ENCODE assay signal across 2 cellular contexts in the genomic region with DNA sequence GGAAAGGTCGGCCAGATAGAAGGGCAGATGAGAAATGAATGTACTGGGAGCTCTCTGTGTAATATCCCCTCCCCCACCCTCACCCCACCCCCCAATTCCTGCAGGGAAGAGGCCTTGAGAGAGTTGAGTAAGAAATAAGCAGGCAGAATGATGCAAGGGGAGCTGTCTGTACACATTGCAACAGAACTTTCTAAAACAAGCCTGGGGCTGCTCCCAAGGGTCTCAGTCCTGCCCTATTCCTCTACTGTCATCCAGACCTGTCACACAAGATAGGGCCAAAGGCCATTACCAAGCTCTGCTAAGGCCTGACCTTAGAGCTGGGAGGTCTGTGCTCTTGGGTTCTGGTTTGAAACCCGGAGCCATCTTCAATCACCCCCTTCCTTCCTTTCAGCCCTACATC.
TF ChIP-seq lines count a peak whose summit lies in the region.

No MANE protein-coding gene starts in this region.

TF ChIP-seq in WTC11, 78 proteins besides CTCF, POLR2A, EP300 and RAD21:
- TF ChIP-seq, protein P1, sequence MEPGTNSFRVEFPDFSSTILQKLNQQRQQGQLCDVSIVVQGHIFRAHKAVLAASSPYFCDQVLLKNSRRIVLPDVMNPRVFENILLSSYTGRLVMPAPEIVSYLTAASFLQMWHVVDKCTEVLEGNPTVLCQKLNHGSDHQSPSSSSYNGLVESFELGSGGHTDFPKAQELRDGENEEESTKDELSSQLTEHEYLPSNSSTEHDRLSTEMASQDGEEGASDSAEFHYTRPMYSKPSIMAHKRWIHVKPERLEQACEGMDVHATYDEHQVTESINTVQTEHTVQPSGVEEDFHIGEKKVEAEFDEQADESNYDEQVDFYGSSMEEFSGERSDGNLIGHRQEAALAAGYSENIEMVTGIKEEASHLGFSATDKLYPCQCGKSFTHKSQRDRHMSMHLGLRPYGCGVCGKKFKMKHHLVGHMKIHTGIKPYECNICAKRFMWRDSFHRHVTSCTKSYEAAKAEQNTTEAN (CRISPR knock-in tag; IDR thresholded peaks at IDR 0.05): no peak
- peak; percentile 98 for TF ChIP-seq GABPB1 (CRISPR knock-in tag; IDR thresholded peaks at IDR 0.05)
TF ChIP-seq in WTC11: peak in this region for 1.

TF ChIP-seq in HepG2, 621 proteins besides CTCF, POLR2A, EP300 and RAD21 (continues in another document):
- TF ChIP-seq ZSCAN25 (CRISPR knock-in tag; IDR thresholded peaks at IDR 0.05) (peak; percentile 95), ZNF567 (CRISPR knock-in tag; IDR thresholded peaks at IDR 0.05; ENCODE audit: borderline replicate concordance) (no peak), ZNF441 (CRISPR knock-in tag; IDR thresholded peaks at IDR 0.05; ENCODE audit: borderline replicate concordance) (no peak), ZNF337 (CRISPR knock-in tag; IDR thresholded peaks at IDR 0.05; ENCODE audit: borderline replicate concordance, low read depth) (no peak), MYC (CRISPR knock-in tag; IDR thresholded peaks at IDR 0.05; ENCODE audit: borderline replicate concordance) (no peak), ZBTB38 (CRISPR knock-in tag; IDR thresholded peaks at IDR 0.05) (no peak), NFE2L2 (IDR thresholded peaks at IDR 0.05; ENCODE audit: low read length) (no peak), NR3C1 (CRISPR knock-in tag; IDR thresholded peaks at IDR 0.05) (no peak), KDM3A (CRISPR knock-in tag; IDR thresholded peaks at IDR 0.05; ENCODE audit: low read depth) (peak; percentile 75; the same call in 1 of the 2 replicates), MTA3 (CRISPR knock-in tag; IDR thresholded peaks at IDR 0.05) (no peak), SALL2 (CRISPR knock-in tag; IDR thresholded peaks at IDR 0.05) (peak; percentile 76; the same call in 1 of the 2 replicates), ZBTB21 (CRISPR knock-in tag; IDR thresholded peaks at IDR 0.05) (no peak), HNF4A (CRISPR knock-in tag; IDR thresholded peaks at IDR 0.05) (peak; percentile 83), ZFP1 (CRISPR knock-in tag; IDR thresholded peaks at IDR 0.05) (0 out of 2 replicates have a peak, but pooled peaks have one; percentile 40), ZFP36L2 (CRISPR knock-in tag; IDR thresholded peaks at IDR 0.05) (no peak), TBX2 (CRISPR knock-in tag; IDR thresholded peaks at IDR 0.05; ENCODE audit: borderline replicate concordance) (no peak; the same call in 1 of the 2 replicates), LCORL (IDR thresholded peaks at IDR 0.05) (no peak), LCORL (CRISPR knock-in tag; IDR thresholded peaks at IDR 0.05) (peak; percentile 53; the same call in 1 of the 2 replicates), TOE1 (CRISPR knock-in tag; IDR thresholded peaks at IDR 0.05) (no peak), ZNF652 (CRISPR knock-in tag; IDR thresholded peaks at IDR 0.05; ENCODE audit: borderline replicate concordance, low read depth) (no peak), SPEN (CRISPR knock-in tag; IDR thresholded peaks at IDR 0.05; ENCODE audit: low read depth) (peak; percentile 52; the same call in 1 of the 2 replicates), ZSCAN22 (CRISPR knock-in tag; IDR thresholded peaks at IDR 0.05) (no peak), SMARCC2 (IDR thresholded peaks at IDR 0.05) (no peak), PITX1 (CRISPR knock-in tag; IDR thresholded peaks at IDR 0.05) (0 out of 2 replicates have a peak, but pooled peaks have one; percentile 48), ZNF224 (CRISPR knock-in tag; IDR thresholded peaks at IDR 0.05) (no peak)
- TF ChIP-seq, protein P2, sequence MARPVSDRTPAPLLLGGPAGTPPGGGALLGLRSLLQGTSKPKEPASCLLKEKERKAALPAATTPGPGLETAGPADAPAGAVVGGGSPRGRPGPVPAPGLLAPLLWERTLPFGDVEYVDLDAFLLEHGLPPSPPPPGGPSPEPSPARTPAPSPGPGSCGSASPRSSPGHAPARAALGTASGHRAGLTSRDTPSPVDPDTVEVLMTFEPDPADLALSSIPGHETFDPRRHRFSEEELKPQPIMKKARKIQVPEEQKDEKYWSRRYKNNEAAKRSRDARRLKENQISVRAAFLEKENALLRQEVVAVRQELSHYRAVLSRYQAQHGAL (CRISPR knock-in tag; IDR thresholded peaks at IDR 0.05; ENCODE audit: not compliant biosample characterization): no peak
- TF ChIP-seq, protein P3, sequence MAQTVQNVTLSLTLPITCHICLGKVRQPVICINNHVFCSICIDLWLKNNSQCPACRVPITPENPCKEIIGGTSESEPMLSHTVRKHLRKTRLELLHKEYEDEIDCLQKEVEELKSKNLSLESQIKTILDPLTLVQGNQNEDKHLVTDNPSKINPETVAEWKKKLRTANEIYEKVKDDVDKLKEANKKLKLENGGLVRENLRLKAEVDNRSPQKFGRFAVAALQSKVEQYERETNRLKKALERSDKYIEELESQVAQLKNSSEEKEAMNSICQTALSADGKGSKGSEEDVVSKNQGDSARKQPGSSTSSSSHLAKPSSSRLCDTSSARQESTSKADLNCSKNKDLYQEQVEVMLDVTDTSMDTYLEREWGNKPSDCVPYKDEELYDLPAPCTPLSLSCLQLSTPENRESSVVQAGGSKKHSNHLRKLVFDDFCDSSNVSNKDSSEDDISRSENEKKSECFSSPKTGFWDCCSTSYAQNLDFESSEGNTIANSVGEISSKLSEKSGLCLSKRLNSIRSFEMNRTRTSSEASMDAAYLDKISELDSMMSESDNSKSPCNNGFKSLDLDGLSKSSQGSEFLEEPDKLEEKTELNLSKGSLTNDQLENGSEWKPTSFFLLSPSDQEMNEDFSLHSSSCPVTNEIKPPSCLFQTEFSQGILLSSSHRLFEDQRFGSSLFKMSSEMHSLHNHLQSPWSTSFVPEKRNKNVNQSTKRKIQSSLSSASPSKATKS (CRISPR knock-in tag; IDR thresholded peaks at IDR 0.05): no peak
- TF ChIP-seq, protein P4, sequence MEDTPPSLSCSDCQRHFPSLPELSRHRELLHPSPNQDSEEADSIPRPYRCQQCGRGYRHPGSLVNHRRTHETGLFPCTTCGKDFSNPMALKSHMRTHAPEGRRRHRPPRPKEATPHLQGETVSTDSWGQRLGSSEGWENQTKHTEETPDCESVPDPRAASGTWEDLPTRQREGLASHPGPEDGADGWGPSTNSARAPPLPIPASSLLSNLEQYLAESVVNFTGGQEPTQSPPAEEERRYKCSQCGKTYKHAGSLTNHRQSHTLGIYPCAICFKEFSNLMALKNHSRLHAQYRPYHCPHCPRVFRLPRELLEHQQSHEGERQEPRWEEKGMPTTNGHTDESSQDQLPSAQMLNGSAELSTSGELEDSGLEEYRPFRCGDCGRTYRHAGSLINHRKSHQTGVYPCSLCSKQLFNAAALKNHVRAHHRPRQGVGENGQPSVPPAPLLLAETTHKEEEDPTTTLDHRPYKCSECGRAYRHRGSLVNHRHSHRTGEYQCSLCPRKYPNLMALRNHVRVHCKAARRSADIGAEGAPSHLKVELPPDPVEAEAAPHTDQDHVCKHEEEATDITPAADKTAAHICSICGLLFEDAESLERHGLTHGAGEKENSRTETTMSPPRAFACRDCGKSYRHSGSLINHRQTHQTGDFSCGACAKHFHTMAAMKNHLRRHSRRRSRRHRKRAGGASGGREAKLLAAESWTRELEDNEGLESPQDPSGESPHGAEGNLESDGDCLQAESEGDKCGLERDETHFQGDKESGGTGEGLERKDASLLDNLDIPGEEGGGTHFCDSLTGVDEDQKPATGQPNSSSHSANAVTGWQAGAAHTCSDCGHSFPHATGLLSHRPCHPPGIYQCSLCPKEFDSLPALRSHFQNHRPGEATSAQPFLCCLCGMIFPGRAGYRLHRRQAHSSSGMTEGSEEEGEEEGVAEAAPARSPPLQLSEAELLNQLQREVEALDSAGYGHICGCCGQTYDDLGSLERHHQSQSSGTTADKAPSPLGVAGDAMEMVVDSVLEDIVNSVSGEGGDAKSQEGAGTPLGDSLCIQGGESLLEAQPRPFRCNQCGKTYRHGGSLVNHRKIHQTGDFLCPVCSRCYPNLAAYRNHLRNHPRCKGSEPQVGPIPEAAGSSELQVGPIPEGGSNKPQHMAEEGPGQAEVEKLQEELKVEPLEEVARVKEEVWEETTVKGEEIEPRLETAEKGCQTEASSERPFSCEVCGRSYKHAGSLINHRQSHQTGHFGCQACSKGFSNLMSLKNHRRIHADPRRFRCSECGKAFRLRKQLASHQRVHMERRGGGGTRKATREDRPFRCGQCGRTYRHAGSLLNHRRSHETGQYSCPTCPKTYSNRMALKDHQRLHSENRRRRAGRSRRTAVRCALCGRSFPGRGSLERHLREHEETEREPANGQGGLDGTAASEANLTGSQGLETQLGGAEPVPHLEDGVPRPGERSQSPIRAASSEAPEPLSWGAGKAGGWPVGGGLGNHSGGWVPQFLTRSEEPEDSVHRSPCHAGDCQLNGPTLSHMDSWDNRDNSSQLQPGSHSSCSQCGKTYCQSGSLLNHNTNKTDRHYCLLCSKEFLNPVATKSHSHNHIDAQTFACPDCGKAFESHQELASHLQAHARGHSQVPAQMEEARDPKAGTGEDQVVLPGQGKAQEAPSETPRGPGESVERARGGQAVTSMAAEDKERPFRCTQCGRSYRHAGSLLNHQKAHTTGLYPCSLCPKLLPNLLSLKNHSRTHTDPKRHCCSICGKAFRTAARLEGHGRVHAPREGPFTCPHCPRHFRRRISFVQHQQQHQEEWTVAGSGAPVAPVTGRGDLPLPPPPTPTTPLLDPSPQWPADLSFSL (CRISPR knock-in tag; IDR thresholded peaks at IDR 0.05): no peak
- TF ChIP-seq, protein P5, sequence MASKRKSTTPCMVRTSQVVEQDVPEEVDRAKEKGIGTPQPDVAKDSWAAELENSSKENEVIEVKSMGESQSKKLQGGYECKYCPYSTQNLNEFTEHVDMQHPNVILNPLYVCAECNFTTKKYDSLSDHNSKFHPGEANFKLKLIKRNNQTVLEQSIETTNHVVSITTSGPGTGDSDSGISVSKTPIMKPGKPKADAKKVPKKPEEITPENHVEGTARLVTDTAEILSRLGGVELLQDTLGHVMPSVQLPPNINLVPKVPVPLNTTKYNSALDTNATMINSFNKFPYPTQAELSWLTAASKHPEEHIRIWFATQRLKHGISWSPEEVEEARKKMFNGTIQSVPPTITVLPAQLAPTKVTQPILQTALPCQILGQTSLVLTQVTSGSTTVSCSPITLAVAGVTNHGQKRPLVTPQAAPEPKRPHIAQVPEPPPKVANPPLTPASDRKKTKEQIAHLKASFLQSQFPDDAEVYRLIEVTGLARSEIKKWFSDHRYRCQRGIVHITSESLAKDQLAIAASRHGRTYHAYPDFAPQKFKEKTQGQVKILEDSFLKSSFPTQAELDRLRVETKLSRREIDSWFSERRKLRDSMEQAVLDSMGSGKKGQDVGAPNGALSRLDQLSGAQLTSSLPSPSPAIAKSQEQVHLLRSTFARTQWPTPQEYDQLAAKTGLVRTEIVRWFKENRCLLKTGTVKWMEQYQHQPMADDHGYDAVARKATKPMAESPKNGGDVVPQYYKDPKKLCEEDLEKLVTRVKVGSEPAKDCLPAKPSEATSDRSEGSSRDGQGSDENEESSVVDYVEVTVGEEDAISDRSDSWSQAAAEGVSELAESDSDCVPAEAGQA (IDR thresholded peaks at IDR 0.05; ENCODE audit: low read depth): no peak
- TF ChIP-seq, protein P5 (CRISPR knock-in tag; IDR thresholded peaks at IDR 0.05; ENCODE audit: borderline replicate concordance): no peak
- TF ChIP-seq, protein P6, sequence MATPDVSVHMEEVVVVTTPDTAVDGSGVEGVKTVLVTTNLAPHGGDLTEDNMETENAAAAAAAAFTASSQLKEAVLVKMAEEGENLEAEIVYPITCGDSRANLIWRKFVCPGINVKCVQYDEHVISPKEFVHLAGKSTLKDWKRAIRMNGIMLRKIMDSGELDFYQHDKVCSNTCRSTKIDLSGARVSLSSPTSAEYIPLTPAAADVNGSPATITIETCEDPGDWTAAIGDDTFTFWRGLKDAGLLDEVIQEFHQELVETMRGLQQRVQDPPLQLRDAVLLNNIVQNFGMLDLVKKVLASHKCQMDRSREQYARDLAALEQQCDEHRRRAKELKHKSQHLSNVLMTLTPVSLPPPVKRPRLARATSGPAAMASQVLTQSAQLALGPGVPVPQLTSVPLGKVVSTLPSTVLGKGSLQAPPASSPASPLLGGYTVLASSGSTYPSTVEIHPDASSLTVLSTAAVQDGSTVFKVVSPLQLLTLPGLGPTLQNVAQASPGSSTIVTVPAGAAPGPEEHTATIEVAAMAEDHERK (CRISPR knock-in tag; IDR thresholded peaks at IDR 0.05; ENCODE audit: low read depth): no peak
- TF ChIP-seq, protein P7, sequence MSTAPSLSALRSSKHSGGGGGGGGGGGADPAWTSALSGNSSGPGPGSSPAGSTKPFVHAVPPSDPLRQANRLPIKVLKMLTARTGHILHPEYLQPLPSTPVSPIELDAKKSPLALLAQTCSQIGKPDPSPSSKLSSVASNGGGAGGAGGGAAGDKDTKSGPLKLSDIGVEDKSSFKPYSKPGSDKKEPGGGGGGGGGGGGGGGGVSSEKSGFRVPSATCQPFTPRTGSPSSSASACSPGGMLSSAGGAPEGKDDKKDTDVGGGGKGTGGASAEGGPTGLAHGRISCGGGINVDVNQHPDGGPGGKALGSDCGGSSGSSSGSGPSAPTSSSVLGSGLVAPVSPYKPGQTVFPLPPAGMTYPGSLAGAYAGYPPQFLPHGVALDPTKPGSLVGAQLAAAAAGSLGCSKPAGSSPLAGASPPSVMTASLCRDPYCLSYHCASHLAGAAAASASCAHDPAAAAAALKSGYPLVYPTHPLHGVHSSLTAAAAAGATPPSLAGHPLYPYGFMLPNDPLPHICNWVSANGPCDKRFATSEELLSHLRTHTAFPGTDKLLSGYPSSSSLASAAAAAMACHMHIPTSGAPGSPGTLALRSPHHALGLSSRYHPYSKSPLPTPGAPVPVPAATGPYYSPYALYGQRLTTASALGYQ (CRISPR knock-in tag; IDR thresholded peaks at IDR 0.05): no peak; the same call in 1 of the 2 replicates
- TF ChIP-seq, protein P8, sequence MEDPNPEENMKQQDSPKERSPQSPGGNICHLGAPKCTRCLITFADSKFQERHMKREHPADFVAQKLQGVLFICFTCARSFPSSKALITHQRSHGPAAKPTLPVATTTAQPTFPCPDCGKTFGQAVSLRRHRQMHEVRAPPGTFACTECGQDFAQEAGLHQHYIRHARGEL (CRISPR knock-in tag; IDR thresholded peaks at IDR 0.05): no peak
- TF ChIP-seq, protein P9, sequence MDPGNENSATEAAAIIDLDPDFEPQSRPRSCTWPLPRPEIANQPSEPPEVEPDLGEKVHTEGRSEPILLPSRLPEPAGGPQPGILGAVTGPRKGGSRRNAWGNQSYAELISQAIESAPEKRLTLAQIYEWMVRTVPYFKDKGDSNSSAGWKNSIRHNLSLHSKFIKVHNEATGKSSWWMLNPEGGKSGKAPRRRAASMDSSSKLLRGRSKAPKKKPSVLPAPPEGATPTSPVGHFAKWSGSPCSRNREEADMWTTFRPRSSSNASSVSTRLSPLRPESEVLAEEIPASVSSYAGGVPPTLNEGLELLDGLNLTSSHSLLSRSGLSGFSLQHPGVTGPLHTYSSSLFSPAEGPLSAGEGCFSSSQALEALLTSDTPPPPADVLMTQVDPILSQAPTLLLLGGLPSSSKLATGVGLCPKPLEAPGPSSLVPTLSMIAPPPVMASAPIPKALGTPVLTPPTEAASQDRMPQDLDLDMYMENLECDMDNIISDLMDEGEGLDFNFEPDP (CRISPR knock-in tag; conservative IDR thresholded peaks at IDR 0.05): no peak
